Comparison of ENCODE assay signal across 8 cellular contexts in genomic region chr3:129313983-129314756, GRCh38. TPM values are rescaled to one million over a fixed set of nuclear protein-coding genes. Genes with fewer than 3 reads are reported as not detected.
A peak's percentile ranks its signal among the peaks of the same experiment; 100 is the strongest.
DNase-seq lines count a peak whose midpoint lies in the region; ATAC-seq and TF ChIP-seq lines count a peak whose summit lies in the region.

No MANE protein-coding gene starts in this region.

- peak overlapping the region; percentile 65 for H2AFZ ChIP-seq in neuronal stem cell (ENCODE audit: low read length)

- H2BK120ac ChIP-seq in neuronal stem cell (ENCODE audit: low read depth, low read length): no peak overlapping the region

- peak overlapping the region; percentile 73 for H3K18ac ChIP-seq in neuronal stem cell (ENCODE audit: low read length)

- H3K79me1 ChIP-seq in neuronal stem cell (ENCODE audit: low read depth, low read length): peaks cover 18% of the 10 kb centered on the region

- peak; percentile 1 for ATAC-seq in activated CD8-positive, alpha-beta memory T cell treated with anti-CD3 and anti-CD28 coated beads, Interleukin-2, amount 10 ng/mL, durations not matched to agents 7 days and 5 days
- ATAC-seq in GM18873 (IDR thresholded peaks at IDR 0.05; ENCODE audit: low FRiP score, unreplicated experiment) (no peak), GM21526 (IDR thresholded peaks at IDR 0.05; ENCODE audit: low FRiP score, unreplicated experiment) (no peak)

- peak overlapping the region; percentile 78 for H2AK5ac ChIP-seq in neuronal stem cell (ENCODE audit: low read depth, low read length)

- H3K4me2 ChIP-seq in neuronal stem cell (ENCODE audit: insufficient read depth, low read length, poor library complexity, severe bottlenecking): peak overlapping the region; percentile 89

- no peak overlapping the region for H3K14ac ChIP-seq in neuronal stem cell (ENCODE audit: low read length)

- H3K9me3 Mint-ChIP-seq in activated CD8-positive, alpha-beta memory T cell treated with anti-CD3 and anti-CD28 coated beads, Interleukin-2, amount 10 ng/mL, durations not matched to agents 7 days and 5 days (ENCODE audit: low read depth): no peaks in the 10 kb centered on the region

- peak; percentile 54 for DNase-seq in activated CD8-positive, alpha-beta memory T cell treated with anti-CD3 and anti-CD28 coated beads, Interleukin-2, amount 10 ng/mL, durations not matched to agents 7 days and 5 days
- no peak for DNase-seq in activated CD8-positive, alpha-beta memory T cell treated with anti-CD3 and anti-CD28 coated beads, Interleukin-2, amount 50 U/mL, for 4 hours
- DNase-seq in SW480 (ENCODE audit: low spot score) (peak; percentile 21), esophagus muscularis mucosa (ENCODE audit: extremely low spot score) (no peak), neuronal stem cell (ENCODE audit: low spot score) (no peak), middle frontal gyrus (ENCODE audit: extremely low spot score, low spot score) (no peak)

- no peak overlapping the region for H2BK15ac ChIP-seq in neuronal stem cell (ENCODE audit: low read length)

- no peaks in the 10 kb centered on the region for H3K36me3 Mint-ChIP-seq in activated CD8-positive, alpha-beta memory T cell treated with anti-CD3 and anti-CD28 coated beads, Interleukin-2, amount 10 ng/mL, durations not matched to agents 7 days and 5 days

- TF ChIP-seq POLR2A in esophagus muscularis mucosa (IDR thresholded peaks at IDR 0.05; ENCODE audit: low read depth): no peak

- peaks cover 31% of the 10 kb centered on the region for H3K4me1 Mint-ChIP-seq in activated CD8-positive, alpha-beta memory T cell treated with anti-CD3 and anti-CD28 coated beads, Interleukin-2, amount 10 ng/mL, durations not matched to agents 7 days and 5 days

- no peak overlapping the region for H2BK12ac ChIP-seq in neuronal stem cell (ENCODE audit: low read length)

- TF ChIP-seq EP300 in esophagus muscularis mucosa (IDR thresholded peaks at IDR 0.05): no peak

- H3K23ac ChIP-seq in neuronal stem cell (ENCODE audit: low read depth, low read length, poor library complexity): no peak overlapping the region

- H3K36me3 ChIP-seq in esophagus muscularis mucosa (peaks cover 0 to 5% (median 2%) of the 10 kb centered on the region in 4 donors), neuronal stem cell (replicated peaks in 1 of 2; ENCODE audit: control insufficient read depth in 2 of 2, insufficient read depth in 2 of 2, low read length in 2 of 2) (peaks cover 8% of the 10 kb centered on the region in 2 donors)

- intact Hi-C loops in esophagus muscularis mucosa (cut with DNase I): loop anchor here (2.0 kb wide), 1 partner anchor 35 kb away; the partner anchor contains the start of gene HMCES

- peak overlapping the region; percentile 74 for H3K27ac Mint-ChIP-seq in activated CD8-positive, alpha-beta memory T cell treated with anti-CD3 and anti-CD28 coated beads, Interleukin-2, amount 10 ng/mL, durations not matched to agents 7 days and 5 days

- CTCF ChIA-PET in activated CD8-positive, alpha-beta memory T cell treated with anti-CD3 and anti-CD28 coated beads, Interleukin-2, amount 10 ng/mL, durations not matched to agents 7 days and 5 days (lab: Charles Lee): interaction anchor here (0.6 to 4.0 kb wide), 4 partner anchors 8 to 344 kb away, joined by 3 to 25 read pairs (median 6); partner anchors contain the start of gene COPG1

- H3K27ac ChIP-seq in esophagus muscularis mucosa (replicated peaks in 1 of 4) (peak overlapping the region; percentile 88 to 94 (median 92)), neuronal stem cell (replicated peaks; ENCODE audit: low read length) (peak overlapping the region; percentile 58)

- H3K9me3 ChIP-seq in esophagus muscularis mucosa: no peaks in the 10 kb centered on the region
- no peaks in the 10 kb centered on the region for H3K9me3 ChIP-seq in neuronal stem cell (replicated peaks in 1 of 2; ENCODE audit: control insufficient read depth in 2 of 2, insufficient read depth in 1 of 2, low read depth in 1 of 2, low read length in 2 of 2)

- peak overlapping the region; percentile 73 to 88 (median 76) for H3K4me3 ChIP-seq in esophagus muscularis mucosa
- H3K4me3 ChIP-seq in neuronal stem cell (ENCODE audit: low read length in 2 of 2): peak overlapping the region; percentile 97 to 100

- H3K27me3 Mint-ChIP-seq in activated CD8-positive, alpha-beta memory T cell treated with anti-CD3 and anti-CD28 coated beads, Interleukin-2, amount 10 ng/mL, durations not matched to agents 7 days and 5 days: no peaks in the 10 kb centered on the region

- H3K27me3 ChIP-seq in esophagus muscularis mucosa (no peaks in the 10 kb centered on the region), neuronal stem cell (ENCODE audit: control insufficient read depth in 3 of 3, insufficient read depth in 3 of 3, low read depth in 1 of 3, low read length in 3 of 3) (no peaks in the 10 kb centered on the region)

- H3K4ac ChIP-seq in neuronal stem cell (ENCODE audit: low read length): no peak overlapping the region

- H3K4me1 ChIP-seq in esophagus muscularis mucosa (peaks cover 17 to 34% (median 28%) of the 10 kb centered on the region in 4 donors), neuronal stem cell (ENCODE audit: control insufficient read depth in 2 of 2, insufficient read depth in 1 of 2, low read depth in 1 of 2, low read length in 2 of 2) (peaks cover 0 to 11% of the 10 kb centered on the region in 2 donors)

- peak overlapping the region; percentile 46 for H3K9ac ChIP-seq in neuronal stem cell (ENCODE audit: low read depth, low read length, poor library complexity)

- peak overlapping the region; percentile 6 for H2BK5ac ChIP-seq in neuronal stem cell (ENCODE audit: low read length)

- no peak overlapping the region for H4K91ac ChIP-seq in neuronal stem cell (ENCODE audit: low read depth, low read length, poor library complexity)

- WGBS in esophagus muscularis mucosa: 26% methylated on average over 14 of the region's 17 CpGs
- WGBS in neuronal stem cell (ENCODE audit: extremely low coverage in 2 of 2, insufficient read length in 2 of 2, insufficient replicate concordance in 1 of 2), 2 donors: no CpG with 5 or more reads among the region's 17 CpGs

- peak overlapping the region; percentile 88 for H3K4me3 Mint-ChIP-seq in activated CD8-positive, alpha-beta memory T cell treated with anti-CD3 and anti-CD28 coated beads, Interleukin-2, amount 10 ng/mL, durations not matched to agents 7 days and 5 days

- no peak for TF ChIP-seq CTCF in esophagus muscularis mucosa (IDR thresholded peaks at IDR 0.05)

- H4K8ac ChIP-seq in neuronal stem cell (ENCODE audit: low read depth, low read length): no peak overlapping the region

RNA-seq across cellular contexts. Expression of gene HMCES, which starts 35.5 kb away (rescaled TPM):
- 10 to 100 TPM; 43.4 to 52.1 TPM for total RNA-seq in activated CD8-positive, alpha-beta memory T cell treated with anti-CD3 and anti-CD28 coated beads, Interleukin-2, amount 10 ng/mL, durations not matched to agents 7 days and 5 days
- total RNA-seq in esophagus muscularis mucosa: 10 to 100 TPM; 24.5 to 39.3 (median 30.6) TPM
- polyA plus RNA-seq in neuronal stem cell (2013, experiment 1 of 2): 26.8 TPM
- polyA plus RNA-seq in neuronal stem cell (2013, experiment 2 of 2): 25.4 TPM

Comparison
In these comparisons a context has a peak if more than half of its experiments do, and no peak if none do; other contexts are left out.
1. DNase-seq: peak in activated CD8-positive, alpha-beta memory T cell treated with anti-CD3 and anti-CD28 coated beads, Interleukin-2, amount 10 ng/mL, durations not matched to agents 7 days and 5 days (single experiment) and SW480 (single experiment); none in activated CD8-positive, alpha-beta memory T cell treated with anti-CD3 and anti-CD28 coated beads, Interleukin-2, amount 50 U/mL, for 4 hours (single experiment), esophagus muscularis mucosa (single experiment), neuronal stem cell (single experiment) and middle frontal gyrus (single experiment).